Comparison of ENCODE assay signal across 25 cellular contexts in the genomic region with DNA sequence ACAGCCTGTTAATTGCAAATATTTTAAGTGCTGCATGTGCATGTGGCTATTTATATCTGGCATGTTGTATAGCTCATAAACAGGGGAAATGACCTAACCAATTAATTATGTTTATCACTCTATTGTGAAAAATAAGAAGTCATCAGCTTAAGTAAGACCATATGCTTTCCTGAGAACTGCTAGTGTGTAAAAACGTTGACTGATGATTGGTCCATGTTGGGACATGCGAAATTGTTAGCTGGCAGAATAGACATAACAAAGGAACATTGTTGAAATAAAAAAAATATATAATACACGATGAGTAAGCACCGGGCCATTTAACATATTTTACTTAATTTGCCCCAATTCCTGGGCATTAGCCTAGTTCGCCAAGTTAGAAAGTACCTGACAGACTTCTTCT.
DNase-seq lines count a peak whose midpoint lies in the region; ATAC-seq and TF ChIP-seq lines count a peak whose summit lies in the region.
"Had no signal": no experiment of that assay in that cellular context is flagged by ENCODE, and none has a peak within 500 bp of the region (broad histone marks: within the 10 kb centered on the region; RNA-seq: fewer than 3 reads in every experiment).

No MANE protein-coding gene starts in this region.

- H3K27ac Mint-ChIP-seq in HFFc6 (no peak overlapping the region), glutamatergic neuron (ENCODE audit: unreplicated experiment) (peak overlapping the region; percentile 43), Caco-2 (ENCODE audit: unreplicated experiment) (no peak overlapping the region)
- H3K27ac Mint-ChIP-seq in activated naive CD8-positive, alpha-beta T cell treated with anti-CD3 and anti-CD28 coated beads, Interleukin-2, amount 50 U/mL, for 24 hours = no peak overlapping the region
- H3K27ac Mint-ChIP-seq: activated CD8-positive, alpha-beta T cell treated with anti-CD3 and anti-CD28 coated beads for 36 hours; activated naive CD8-positive, alpha-beta T cell; B cell; neural progenitor cell had no signal

- DNase-seq in EH (ENCODE audit: low read depth) (peak; percentile 36), HFFc6 (peak; percentile 26), epithelial cell of prostate (ENCODE audit: low read depth, low spot score) (peak; percentile 31), glutamatergic neuron (no peak), Caco-2 (no peak), Kasumi-1 (lab: John Stamatoyannopoulos, UW) (no peak)
- DNase-seq in activated naive CD8-positive, alpha-beta T cell treated with anti-CD3 and anti-CD28 coated beads, Interleukin-2, amount 50 U/mL, for 24 hours = no peak
- DNase-seq: activated CD4-positive, alpha-beta T cell treated with anti-CD3 and anti-CD28 coated beads for 1 hour; activated CD8-positive, alpha-beta T cell treated with anti-CD3 and anti-CD28 coated beads for 36 hours; COR-L47; DND-41; kidney glomerular epithelial cell; NCI-H1105 treated with DMSO at 0.1 percent for 48 hours; NCI-H510A treated with DMSO at 0.1 percent for 48 hours; PC-9; posterior cingulate gyrus; SJCRH30; stimulated activated CD8-positive, alpha-beta memory T cell treated with anti-CD3 and anti-CD28 coated beads, Interleukin-4, amount 100 ng/mL, for 48 hours; upper lobe of right lung had no signal

- H3K27me3 Mint-ChIP-seq in HFFc6 (ENCODE audit: insufficient read depth) = no peaks in the 10 kb centered on the region
- H3K27me3 Mint-ChIP-seq in glutamatergic neuron (ENCODE audit: unreplicated experiment) = peaks cover 7% of the 10 kb centered on the region
- no peaks in the 10 kb centered on the region for H3K27me3 Mint-ChIP-seq in Caco-2 (ENCODE audit: insufficient read depth, unreplicated experiment)
- no peaks in the 10 kb centered on the region for H3K27me3 Mint-ChIP-seq in activated naive CD8-positive, alpha-beta T cell treated with anti-CD3 and anti-CD28 coated beads, Interleukin-2, amount 50 U/mL, for 24 hours
- H3K27me3 Mint-ChIP-seq: activated CD8-positive, alpha-beta T cell treated with anti-CD3 and anti-CD28 coated beads for 36 hours; B cell had no signal

- H3K4me3 Mint-ChIP-seq in HFFc6 = no peak overlapping the region
- no peak overlapping the region for H3K4me3 Mint-ChIP-seq in glutamatergic neuron (ENCODE audit: unreplicated experiment)
- H3K4me3 Mint-ChIP-seq in Caco-2 (ENCODE audit: unreplicated experiment) = no peak overlapping the region
- H3K4me3 Mint-ChIP-seq in activated naive CD8-positive, alpha-beta T cell treated with anti-CD3 and anti-CD28 coated beads, Interleukin-2, amount 50 U/mL, for 24 hours = no peak overlapping the region
- H3K4me3 Mint-ChIP-seq: activated CD8-positive, alpha-beta T cell treated with anti-CD3 and anti-CD28 coated beads for 36 hours; activated naive CD8-positive, alpha-beta T cell; B cell; neural progenitor cell had no signal

- H3K36me3 ChIP-seq in Caco-2 (ENCODE audit: control insufficient read depth, insufficient read depth, low read length) = no peaks in the 10 kb centered on the region
- H3K36me3 ChIP-seq: upper lobe of right lung had no signal

- BruUV-seq in Caco-2 (replicated peaks; lab: Mats Ljungman, UMichigan) = no TSS peak

- H3K4me1 Mint-ChIP-seq in HFFc6 (ENCODE audit: low read depth) (peaks cover 17% of the 10 kb centered on the region), glutamatergic neuron (ENCODE audit: low read depth, unreplicated experiment) (peaks cover 15% of the 10 kb centered on the region), Caco-2 (ENCODE audit: low read depth, unreplicated experiment) (no peaks in the 10 kb centered on the region)
- no peaks in the 10 kb centered on the region for H3K4me1 Mint-ChIP-seq in activated naive CD8-positive, alpha-beta T cell treated with anti-CD3 and anti-CD28 coated beads, Interleukin-2, amount 50 U/mL, for 24 hours
- H3K4me1 Mint-ChIP-seq: B cell had no signal

- CTCF ChIA-PET in Caco-2 (lab: Charles Lee) = no interaction called here

- H3K9me3 ChIP-seq in Caco-2 = no peaks in the 10 kb centered on the region
- H3K9me3 ChIP-seq: SJCRH30, upper lobe of right lung had no signal

- H3K9me3 Mint-ChIP-seq in HFFc6 = no peaks in the 10 kb centered on the region
- H3K9me3 Mint-ChIP-seq in glutamatergic neuron (ENCODE audit: unreplicated experiment) = peaks cover 9% of the 10 kb centered on the region
- H3K9me3 Mint-ChIP-seq in Caco-2 (ENCODE audit: unreplicated experiment) = no peaks in the 10 kb centered on the region
- H3K9me3 Mint-ChIP-seq in activated naive CD8-positive, alpha-beta T cell treated with anti-CD3 and anti-CD28 coated beads, Interleukin-2, amount 50 U/mL, for 24 hours = no peaks in the 10 kb centered on the region
- H3K9me3 Mint-ChIP-seq: activated CD8-positive, alpha-beta T cell treated with anti-CD3 and anti-CD28 coated beads for 36 hours; neural progenitor cell had no signal

- H3K27ac ChIP-seq in epithelial cell of prostate = no peak overlapping the region
- H3K27ac ChIP-seq: neural progenitor cell, PC-9, SJCRH30, upper lobe of right lung had no signal

- intact Hi-C loops in Caco-2 (cut with micrococcal nuclease; ENCODE audit: unreplicated experiment) = no loop called here

- no peak overlapping the region for H3K4me3 ChIP-seq in Caco-2 (ENCODE audit: low read depth, low read length)
- H3K4me3 ChIP-seq: lung, neural progenitor cell, PC-9, SJCRH30, upper lobe of right lung had no signal

- POLR2A ChIA-PET in Caco-2 (lab: Charles Lee) = no interaction called here

- no peaks in the 10 kb centered on the region for H3K27me3 ChIP-seq in Caco-2 (replicated peaks; ENCODE audit: control insufficient read depth, insufficient read depth, low read length)
- H3K27me3 ChIP-seq: neural progenitor cell, SJCRH30, upper lobe of right lung had no signal

- no peaks in the 10 kb centered on the region for H3K4me1 ChIP-seq in Caco-2
- H3K4me1 ChIP-seq: neural progenitor cell, SJCRH30, upper lobe of right lung had no signal

- H3K36me3 Mint-ChIP-seq in HFFc6 (ENCODE audit: low read depth) = no peaks in the 10 kb centered on the region
- H3K36me3 Mint-ChIP-seq in glutamatergic neuron (ENCODE audit: unreplicated experiment) = no peaks in the 10 kb centered on the region
- no peaks in the 10 kb centered on the region for H3K36me3 Mint-ChIP-seq in Caco-2 (ENCODE audit: insufficient read depth, unreplicated experiment)
- no peaks in the 10 kb centered on the region for H3K36me3 Mint-ChIP-seq in activated naive CD8-positive, alpha-beta T cell treated with anti-CD3 and anti-CD28 coated beads, Interleukin-2, amount 50 U/mL, for 24 hours (ENCODE audit: low read depth)
- H3K36me3 Mint-ChIP-seq: activated naive CD8-positive, alpha-beta T cell had no signal

- ATAC-seq in GM18517 (IDR thresholded peaks at IDR 0.05; ENCODE audit: unreplicated experiment) = no peak
- ATAC-seq in activated naive CD8-positive, alpha-beta T cell treated with anti-CD3 and anti-CD28 coated beads, Interleukin-2, amount 50 U/mL, for 24 hours = no peak
- ATAC-seq: activated CD8-positive, alpha-beta T cell treated with anti-CD3 and anti-CD28 coated beads for 36 hours; HCT116; upper lobe of right lung had no signal

- TF ChIP-seq CTCF in HFFc6 (IDR thresholded peaks at IDR 0.05) (no peak), glutamatergic neuron (IDR thresholded peaks at IDR 0.05; ENCODE audit: partially characterized antibody, unreplicated experiment) (no peak), Caco-2 (IDR thresholded peaks at IDR 0.05; ENCODE audit: insufficient read depth in 1 of 2, low read depth in 1 of 2, low read length in 1 of 2, severe bottlenecking in 1 of 2, unreplicated experiment in 1 of 2) (no peak)

Comparison
In these comparisons a context has a peak if more than half of its experiments do, and no peak if none do; other contexts are left out.
1. DNase-seq: peak in EH (single experiment), HFFc6 (single experiment) and epithelial cell of prostate (single experiment); none in glutamatergic neuron (single experiment), Caco-2 (0 of 2), Kasumi-1 (0 of 2) and activated naive CD8-positive, alpha-beta T cell treated with anti-CD3 and anti-CD28 coated beads, Interleukin-2, amount 50 U/mL, for 24 hours (single experiment).